8 cellular contexts compared by ENCODE assay signal in genomic region chr19:4969292-4969771, GRCh38. TPM values are rescaled to one million over a fixed set of nuclear protein-coding genes. Genes with fewer than 3 reads are reported as not detected.
DNase-seq lines count a peak whose midpoint lies in the region; ATAC-seq and TF ChIP-seq lines count a peak whose summit lies in the region.

No MANE protein-coding gene starts in this region.

- H3K4me1 ChIP-seq in GM23248 (ENCODE audit: insufficient read depth) (peaks cover 18% of the 10 kb centered on the region), hepatocyte (ENCODE audit: insufficient read depth) (peaks cover 23% of the 10 kb centered on the region)

- H3K27ac Mint-ChIP-seq in T-cell, result peak overlapping the region in 1 of 2 donors; percentile 79
- peak overlapping the region; percentile 83 for H3K27ac Mint-ChIP-seq in stimulated activated memory B cell treated with anti-CD40 and anti-IgM and Interleukin-4, amounts not matched to agents 10 μg/mL and 1 μg/mL and 100 μg/mL, for 72 hours

- H3K36me3 ChIP-seq in GM23248 (ENCODE audit: low read depth) (no peaks in the 10 kb centered on the region), hepatocyte (replicated peaks; ENCODE audit: insufficient read depth, low read depth) (no peaks in the 10 kb centered on the region)

- peak overlapping the region; percentile 50 for H3K27ac ChIP-seq in GM23248
- peak overlapping the region; percentile 69 for H3K27ac ChIP-seq in hepatocyte

- H3K27me3 Mint-ChIP-seq in T-cell, result no peaks in the 10 kb centered on the region
- no peaks in the 10 kb centered on the region for H3K27me3 Mint-ChIP-seq in stimulated activated memory B cell treated with anti-CD40 and anti-IgM and Interleukin-4, amounts not matched to agents 10 μg/mL and 1 μg/mL and 100 μg/mL, for 72 hours

- H3K9me3 ChIP-seq in GM23248 (ENCODE audit: low read depth) (no peaks in the 10 kb centered on the region), hepatocyte (ENCODE audit: low read depth) (no peaks in the 10 kb centered on the region)

- H3K9ac ChIP-seq in GM23248, result peak overlapping the region; percentile 90

- H3K27me3 ChIP-seq in GM23248 (replicated peaks; ENCODE audit: insufficient read depth), result no peaks in the 10 kb centered on the region
- no peaks in the 10 kb centered on the region for H3K27me3 ChIP-seq in hepatocyte

- H3K79me2 ChIP-seq in GM23248 (ENCODE audit: insufficient read depth) (peaks cover 50% of the 10 kb centered on the region), hepatocyte (peaks cover 49% of the 10 kb centered on the region)

- H3K4me3 Mint-ChIP-seq in T-cell, result peak overlapping the region; percentile 85 to 96 (median 87)
- H3K4me3 Mint-ChIP-seq in stimulated activated memory B cell treated with anti-CD40 and anti-IgM and Interleukin-4, amounts not matched to agents 10 μg/mL and 1 μg/mL and 100 μg/mL, for 72 hours, result peak overlapping the region; percentile 91

- H2AFZ ChIP-seq in GM23248 (no peak overlapping the region), hepatocyte (no peak overlapping the region)

- WGBS in GM23248 (ENCODE audit: low coverage in 1 of 2, low lambda C conversion rate in 2 of 2, missing lambda C conversion rate in 2 of 2), 2 experiments, result 3% methylated on average over 15 to 31 of the region's 54 CpGs
- 0% methylated on average over 4 of the region's 54 CpGs for WGBS in hepatocyte (ENCODE audit: low lambda C conversion rate, missing lambda C conversion rate)

- no peak for TF ChIP-seq CTCF in hepatocyte (IDR thresholded peaks at IDR 0.05; ENCODE audit: poor library complexity)

- H4K20me1 ChIP-seq in GM23248 (ENCODE audit: insufficient read depth), result no peaks in the 10 kb centered on the region
- H4K20me1 ChIP-seq in hepatocyte (ENCODE audit: insufficient read depth, poor library complexity, severe bottlenecking), result peaks cover 39% of the 10 kb centered on the region

- H3K4me3 ChIP-seq in GM23248, result peak overlapping the region; percentile 97
- H3K4me3 ChIP-seq in hepatocyte, result peak overlapping the region; percentile 84

- CTCF ChIA-PET in T-cell (lab: Charles Lee), result interaction anchor here in 1 of 2 donors (0.9 to 1.2 kb wide), 4 partner anchors 53 to 158 kb away, joined by 3 to 4 read pairs (median 3); partner anchors contain the start of gene PLIN3

- H3K9me3 Mint-ChIP-seq in T-cell, result no peaks in the 10 kb centered on the region
- H3K9me3 Mint-ChIP-seq in stimulated activated memory B cell treated with anti-CD40 and anti-IgM and Interleukin-4, amounts not matched to agents 10 μg/mL and 1 μg/mL and 100 μg/mL, for 72 hours, result no peaks in the 10 kb centered on the region

- H3K4me2 ChIP-seq in GM23248 (ENCODE audit: unreplicated experiment), result peak overlapping the region; percentile 99
- H3K4me2 ChIP-seq in hepatocyte, result peak overlapping the region; percentile 100

- H3K9me2 ChIP-seq in GM23248 (ENCODE audit: insufficient read depth) (no peaks in the 10 kb centered on the region), hepatocyte (replicated peaks; ENCODE audit: insufficient read depth) (no peaks in the 10 kb centered on the region)

- H3K36me3 Mint-ChIP-seq in T-cell, result no peaks in the 10 kb centered on the region
- peaks cover 6% of the 10 kb centered on the region for H3K36me3 Mint-ChIP-seq in stimulated activated memory B cell treated with anti-CD40 and anti-IgM and Interleukin-4, amounts not matched to agents 10 μg/mL and 1 μg/mL and 100 μg/mL, for 72 hours

- no peak for DNase-seq in GM23248
- no peak for DNase-seq in T-cell
- DNase-seq in hepatocyte (ENCODE audit: low spot score), result no peak
- DNase-seq in glomerular visceral epithelial cell (ENCODE audit: extremely low spot score), result no peak
- DNase-seq in Ammon's horn (ENCODE audit: low spot score), result no peak
- no peak for DNase-seq in GOT3 (lab: John Stamatoyannopoulos, UW)
- DNase-seq in germinal center (ENCODE audit: low spot score), result no peak

- POLR2A ChIA-PET in T-cell (lab: Charles Lee), result no interaction called here

- in situ Hi-C loops in GM23248 (cut with MboI), result no loop called here

- H3K4me1 Mint-ChIP-seq in T-cell, result peaks cover 33 to 36% (median 34%) of the 10 kb centered on the region in 3 donors
- H3K4me1 Mint-ChIP-seq in stimulated activated memory B cell treated with anti-CD40 and anti-IgM and Interleukin-4, amounts not matched to agents 10 μg/mL and 1 μg/mL and 100 μg/mL, for 72 hours, result peaks cover 44% of the 10 kb centered on the region

- ATAC-seq in T-cell (replicated peaks in 1 of 4), result no peak
- ATAC-seq in stimulated activated memory B cell treated with anti-CD40 and anti-IgM and Interleukin-4, amounts not matched to agents 10 μg/mL and 1 μg/mL and 100 μg/mL, for 72 hours, result no peak

- H3F3A ChIP-seq in GM23248 (ENCODE audit: insufficient read depth), result peaks cover 42% of the 10 kb centered on the region

RNA-seq across cellular contexts. Expression of gene KDM4B, which starts 0.4 kb away (rescaled TPM):
- 20.5 and 28.7 TPM in 2 replicates for total RNA-seq in GM23248 (2014; rRNA removed; shearing (Covaris generic))
- polyA plus RNA-seq in GM23248 (2016; fragmentation: Nextera tagmentation; extraction: Ambion mirVana) (13.3 and 14.8 TPM in 2 replicates), hepatocyte (29.6 and 34.0 TPM in 2 replicates)
- total RNA-seq in T-cell (10 to 100 TPM; 44.6 to 59.2 (median 47.8) TPM), hepatocyte (18.4 and 22.2 TPM in 2 replicates)
